In genomic region chr1:223707270-223708000, GRCh38 we compare ENCODE assay signal across 8 cellular contexts. TPM values are rescaled to one million over a fixed set of nuclear protein-coding genes. Genes with fewer than 3 reads are reported as not detected.
DNase-seq lines count a peak whose midpoint lies in the region; ATAC-seq and TF ChIP-seq lines count a peak whose summit lies in the region.

No MANE protein-coding gene starts in this region.

- peaks cover 13 to 30% (median 21%) of the 10 kb centered on the region in 4 donors for H3K4me1 Mint-ChIP-seq in CD4-positive, alpha-beta memory T cell

- H3K27me3 Mint-ChIP-seq in CD4-positive, alpha-beta memory T cell, result no peaks in the 10 kb centered on the region

- no peak overlapping the region for H3K27ac ChIP-seq in CD4-positive, alpha-beta memory T cell (ENCODE audit: low read depth, low read length)
- H3K27ac ChIP-seq in left lung (peak overlapping the region; percentile 84 to 88), upper lobe of right lung (peak overlapping the region; percentile 75)

- H3K9me3 Mint-ChIP-seq in CD4-positive, alpha-beta memory T cell, result no peaks in the 10 kb centered on the region

- H3K4me1 ChIP-seq in CD4-positive, alpha-beta memory T cell (ENCODE audit: insufficient read depth, low read length), result peaks cover 17% of the 10 kb centered on the region
- H3K4me1 ChIP-seq in left lung, result peaks cover 14 to 55% of the 10 kb centered on the region in 2 donors
- peaks cover 42% of the 10 kb centered on the region for H3K4me1 ChIP-seq in upper lobe of right lung

- POLR2A ChIA-PET in CD4-positive, alpha-beta memory T cell (lab: Charles Lee; ENCODE audit: partially characterized antibody), result interaction anchor here (1.4 kb wide), 1 partner anchor 42 kb away, joined by 5 read pairs; no protein-coding TSS in a partner anchor

- no peak for DNase-seq in CD4-positive, alpha-beta memory T cell
- peak; percentile 9 for DNase-seq in MV-4-11 (lab: John Stamatoyannopoulos, UW)
- peak; percentile 95 for DNase-seq in astrocyte of the cerebellum (ENCODE audit: low read depth)
- peak in 1 of 2 donors; percentile 81 for DNase-seq in left lung
- peak; percentile 76 for DNase-seq in upper lobe of right lung
- no peak for DNase-seq in NCI-H82 treated with DMSO at 0.1 percent for 48 hours (lab: John Stamatoyannopoulos, UW; ENCODE audit: unreplicated experiment)
- no peak for DNase-seq in stimulated activated naive CD8-positive, alpha-beta T cell treated with anti-CD3 and anti-CD28 coated beads, Interleukin-15, Interleukin-2, amounts not matched to agents 100 U/mL and 50 U/mL, for 24 hours

- no peaks in the 10 kb centered on the region for H3K9me3 ChIP-seq in CD4-positive, alpha-beta memory T cell (ENCODE audit: control insufficient read depth in 1 of 2, low read length in 2 of 2)
- H3K9me3 ChIP-seq in left lung (no peaks in the 10 kb centered on the region), upper lobe of right lung (no peaks in the 10 kb centered on the region)

- in situ Hi-C loops in astrocyte of the cerebellum (cut with HindIII; ENCODE audit: low sequenced_read_pairs), result no loop called here

- ATAC-seq in left lung (peak; percentile 84), upper lobe of right lung (peak; percentile 84), HG03520 (IDR thresholded peaks at IDR 0.05; ENCODE audit: unreplicated experiment) (no peak)
- ATAC-seq in stimulated activated naive CD8-positive, alpha-beta T cell treated with anti-CD3 and anti-CD28 coated beads, Interleukin-15, Interleukin-2, amounts not matched to agents 100 U/mL and 50 U/mL, for 24 hours, result no peak

- intact Hi-C loops in CD4-positive, alpha-beta memory T cell (cut with micrococcal nuclease), result no loop called here
- intact Hi-C loops in left lung (cut with DNase I), result no loop called here
- intact Hi-C loops in upper lobe of right lung (cut with DNase I), result no loop called here

- H3K27ac Mint-ChIP-seq in CD4-positive, alpha-beta memory T cell, result peak overlapping the region in 4 of 7 donors; percentile 0 to 94 (median 54)

- no peaks in the 10 kb centered on the region for H3K27me3 ChIP-seq in CD4-positive, alpha-beta memory T cell (ENCODE audit: insufficient read depth, low read length)
- H3K27me3 ChIP-seq in left lung, result no peaks in the 10 kb centered on the region
- no peaks in the 10 kb centered on the region for H3K27me3 ChIP-seq in upper lobe of right lung

- CTCF ChIA-PET in CD4-positive, alpha-beta memory T cell (lab: Charles Lee; ENCODE audit: partially characterized antibody), result interaction anchor here (0.8 to 4.6 kb wide), 4 partner anchors 9 to 41 kb away, joined by 3 to 28 read pairs (median 6); no protein-coding TSS in a partner anchor

- no peak overlapping the region for H3K4me3 Mint-ChIP-seq in CD4-positive, alpha-beta memory T cell

- TF ChIP-seq CTCF in astrocyte of the cerebellum (IDR thresholded peaks at IDR 0.05; ENCODE audit: low read depth, low read length, missing control alignments) (no peak), left lung (IDR thresholded peaks at IDR 0.05) (no peak), upper lobe of right lung (IDR thresholded peaks at IDR 0.05) (no peak)

- H3K36me3 ChIP-seq in CD4-positive, alpha-beta memory T cell (ENCODE audit: insufficient read depth, low read length), result no peaks in the 10 kb centered on the region
- H3K36me3 ChIP-seq in left lung (no peaks in the 10 kb centered on the region), upper lobe of right lung (no peaks in the 10 kb centered on the region)

- no peaks in the 10 kb centered on the region for H3K36me3 Mint-ChIP-seq in CD4-positive, alpha-beta memory T cell

- no peak overlapping the region for H3K4me3 ChIP-seq in CD4-positive, alpha-beta memory T cell (ENCODE audit: low read length in 2 of 2)
- H3K4me3 ChIP-seq in astrocyte of the cerebellum (ENCODE audit: low read depth, low read length) (no peak overlapping the region), left lung (no peak overlapping the region), upper lobe of right lung (no peak overlapping the region)

RNA-seq across cellular contexts. Expression of gene CAPN2, which starts 4.9 kb away (rescaled TPM):
- 100 to 1,000 TPM; 178 to 180 TPM for total RNA-seq in CD4-positive, alpha-beta memory T cell
- polyA plus RNA-seq in CD4-positive, alpha-beta memory T cell, result 100 to 1,000 TPM; 146 to 231 TPM
- total RNA-seq in left lung (100 to 1,000 TPM; 350 to 434 TPM), upper lobe of right lung (306 TPM)

RNA-seq across cellular contexts. Expression of gene CAPN8, which starts 41.9 kb away (rescaled TPM):
- total RNA-seq in CD4-positive, alpha-beta memory T cell, result under 1 TPM; 0.32 to 0.55 TPM
- polyA plus RNA-seq in CD4-positive, alpha-beta memory T cell, result under 1 TPM in 1 of 2 donors, not detected in 1; 0.33 TPM
- total RNA-seq in left lung (10 to 100 TPM; 77.9 to 87.9 TPM), upper lobe of right lung (83.5 TPM)

Comparison
In these comparisons a context has a peak if more than half of its experiments do, and no peak if none do; other contexts are left out.
1. DNase-seq: peak in MV-4-11 (single experiment), astrocyte of the cerebellum (single experiment) and upper lobe of right lung (single experiment); none in CD4-positive, alpha-beta memory T cell (0 of 5), NCI-H82 treated with DMSO at 0.1 percent for 48 hours (single experiment) and stimulated activated naive CD8-positive, alpha-beta T cell treated with anti-CD3 and anti-CD28 coated beads, Interleukin-15, Interleukin-2, amounts not matched to agents 100 U/mL and 50 U/mL, for 24 hours (single experiment).
2. ATAC-seq: peak in left lung (single experiment) and upper lobe of right lung (single experiment); none in HG03520 (single experiment) and stimulated activated naive CD8-positive, alpha-beta T cell treated with anti-CD3 and anti-CD28 coated beads, Interleukin-15, Interleukin-2, amounts not matched to agents 100 U/mL and 50 U/mL, for 24 hours (single experiment).
3. RNA of gene CAPN8, which starts 41.9 kb away (total RNA-seq): 77.9 to 87.9 TPM in left lung and 83.5 TPM in upper lobe of right lung (single experiment); 0.32 to 0.55 TPM in CD4-positive, alpha-beta memory T cell; every median in the first group is over 10 times any median in the second.